Comparison of ENCODE assay signal across 8 cellular contexts in the genomic region with DNA sequence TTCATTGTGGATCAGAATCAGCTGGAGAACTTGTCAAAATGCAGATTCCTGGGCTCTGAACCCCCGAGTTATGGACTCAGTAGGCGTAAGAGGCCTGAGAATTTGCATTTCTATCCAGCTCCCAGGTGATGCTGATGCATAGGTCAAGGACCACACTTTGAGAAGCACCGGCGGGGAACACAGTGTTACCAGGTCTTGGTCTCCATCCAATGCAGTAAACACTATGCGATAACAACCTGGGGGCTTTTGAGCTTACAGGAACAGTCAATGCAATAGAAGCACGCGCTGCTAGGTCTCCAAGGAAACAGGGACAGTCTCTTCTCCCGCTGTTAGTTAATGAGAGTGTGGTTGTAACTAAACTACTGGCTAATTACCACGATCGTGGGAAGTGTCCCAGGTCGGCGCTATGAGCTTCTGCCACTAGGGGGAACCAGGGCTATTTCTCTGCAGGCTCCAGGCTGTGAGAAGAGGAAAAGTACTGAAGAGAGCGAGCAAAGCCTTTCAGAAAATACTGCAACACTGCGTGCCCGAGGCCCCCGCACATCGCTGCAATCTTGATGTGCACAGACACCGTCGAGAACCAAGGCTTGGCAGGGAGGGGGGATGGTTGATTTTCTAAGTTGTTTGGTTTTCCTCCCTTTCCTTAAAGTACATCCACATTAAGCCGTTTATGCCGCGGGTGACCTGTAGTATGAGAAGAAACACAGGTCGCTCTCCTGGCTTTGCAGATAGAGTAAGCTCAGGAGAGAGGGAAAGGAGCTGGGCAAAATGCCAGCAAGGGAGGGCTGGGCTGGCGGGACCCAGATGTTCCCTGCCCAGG. TPM values are rescaled to one million over a fixed set of nuclear protein-coding genes. Genes with fewer than 3 reads are reported as not detected.
A peak's percentile ranks its signal among the peaks of the same experiment; 100 is the strongest.
DNase-seq lines count a peak whose midpoint lies in the region; ATAC-seq, FAIRE-seq and TF ChIP-seq lines count a peak whose summit lies in the region.

No MANE protein-coding gene starts in this region.

- peaks cover 35% of the 10 kb centered on the region for H3K27me3 Mint-ChIP-seq in activated B cell treated with CpG ODN at 0.5 μM for 24 hours

- peak; percentile 48 for FAIRE-seq in keratinocyte (lab: Jason Lieb, UNC)

- intact Hi-C loops in activated B cell treated with CpG ODN at 0.5 μM for 24 hours (cut with micrococcal nuclease): loop anchor here (1.0 to 5.0 kb wide), 5 partner anchors 53 to 1180 kb away; no protein-coding TSS in a partner anchor

- peak overlapping the region; percentile 67 for H3K4me2 ChIP-seq in keratinocyte (ENCODE audit: control insufficient read depth, extremely low read depth, insufficient read depth, low read depth, low read length)

- H3K27ac Mint-ChIP-seq in activated B cell treated with CpG ODN at 0.5 μM for 24 hours: no peak overlapping the region

- H3K4me1 Mint-ChIP-seq in activated B cell treated with CpG ODN at 0.5 μM for 24 hours: peaks cover 17% of the 10 kb centered on the region

- no peaks in the 10 kb centered on the region for H3K9me1 ChIP-seq in keratinocyte (ENCODE audit: control insufficient read depth, extremely low read depth, insufficient read depth, low read length)

- peaks cover 35% of the 10 kb centered on the region for H3K27me3 ChIP-seq in keratinocyte (ENCODE audit: control insufficient read depth, extremely low read depth, insufficient read depth, low read length)

- H3K36me3 Mint-ChIP-seq in activated B cell treated with CpG ODN at 0.5 μM for 24 hours (ENCODE audit: low read depth): no peaks in the 10 kb centered on the region

- ATAC-seq in HG03064 (IDR thresholded peaks at IDR 0.05; ENCODE audit: low read depth, unreplicated experiment): peak; percentile 59
- peak; percentile 90 for ATAC-seq in activated B cell treated with CpG ODN at 0.5 μM for 24 hours (ENCODE audit: low read depth)
- no peak for ATAC-seq in HG03097 (IDR thresholded peaks at IDR 0.05; ENCODE audit: low FRiP score, unreplicated experiment)

- H3K79me2 ChIP-seq in keratinocyte (ENCODE audit: control insufficient read depth, insufficient read depth, low read length): no peaks in the 10 kb centered on the region

- TF ChIP-seq CTCF in activated B cell treated with CpG ODN at 0.5 μM for 24 hours (IDR thresholded peaks at IDR 0.05) (no peak), cardiac fibroblast (IDR thresholded peaks at IDR 0.05; ENCODE audit: low read depth, low read length) (peak; percentile 94), keratinocyte (optimal IDR thresholded peaks at IDR 0.05 in 1 of 3, IDR thresholded peaks at IDR 0.05 in 1 of 3, conservative IDR thresholded peaks at IDR 0.05 in 1 of 3; ENCODE audit: extremely low read depth in 1 of 3, insufficient read depth in 2 of 3, low read length in 3 of 3) (peak; percentile 78 to 89 (median 88))

- H3K4me1 ChIP-seq in keratinocyte (ENCODE audit: control insufficient read depth, extremely low read depth, insufficient read depth, low read length): peaks cover 2% of the 10 kb centered on the region

- no peak overlapping the region for H2AFZ ChIP-seq in keratinocyte (ENCODE audit: control insufficient read depth, low read length)

- POLR2A ChIA-PET in activated B cell treated with CpG ODN at 0.5 μM for 24 hours (lab: Charles Lee): interaction anchor here (0.6 kb wide), 1 partner anchor 49 kb away, joined by 5 read pairs; no protein-coding TSS in a partner anchor

- no peak overlapping the region for H3K4me3 ChIP-seq in cardiac fibroblast (replicated peaks in 1 of 2; ENCODE audit: low read depth in 2 of 2, low read length in 2 of 2)
- no peak overlapping the region for H3K4me3 ChIP-seq in keratinocyte (ENCODE audit: control insufficient read depth in 2 of 3, extremely low read depth in 1 of 3, insufficient read depth in 2 of 3, low read depth in 1 of 3, low read length in 3 of 3)

- no peak overlapping the region for H3K9ac ChIP-seq in keratinocyte (ENCODE audit: control insufficient read depth, extremely low read depth, insufficient read depth, low read length)

- no peaks in the 10 kb centered on the region for H3K9me3 ChIP-seq in keratinocyte (ENCODE audit: control insufficient read depth, low read depth, low read length)

- dilution Hi-C loops in keratinocyte (cut with MboI; ENCODE audit: extremely low pct_ligation_motif_present, low sequenced_read_pairs): no loop called here

- CTCF ChIA-PET in activated B cell treated with CpG ODN at 0.5 μM for 24 hours (lab: Charles Lee): interaction anchor here (0.7 to 3.5 kb wide), 21 partner anchors 9 to 227 kb away, joined by 3 to 21 read pairs (median 4); no protein-coding TSS in a partner anchor

- peak overlapping the region; percentile 73 for H3K4me3 Mint-ChIP-seq in activated B cell treated with CpG ODN at 0.5 μM for 24 hours

- peak; percentile 16 for DNase-seq in GM04504 (ENCODE audit: low read depth)
- DNase-seq in NCI-H2196 treated with DMSO at 0.1 percent for 48 hours (lab: John Stamatoyannopoulos, UW; ENCODE audit: unreplicated experiment): peak; percentile 26
- peak; percentile 64 for DNase-seq in activated B cell treated with CpG ODN at 0.5 μM for 24 hours
- peak; percentile 64 to 74 for DNase-seq in cardiac fibroblast (ENCODE audit: low read depth in 2 of 2)
- no peak for DNase-seq in keratinocyte (ENCODE audit: low read depth, low spot score)
- DNase-seq in stimulated activated CD4-positive, alpha-beta T cell treated with anti-CD3 and anti-CD28 coated beads, Interleukin-15, amount 100 ng/mL, for 48 hours (ENCODE audit: low read depth in 2 of 2): peak; percentile 59 to 76

- H3K9me3 Mint-ChIP-seq in activated B cell treated with CpG ODN at 0.5 μM for 24 hours: no peaks in the 10 kb centered on the region

- no peaks in the 10 kb centered on the region for H3K36me3 ChIP-seq in keratinocyte (ENCODE audit: control insufficient read depth in 2 of 2, extremely low read depth in 1 of 2, insufficient read depth in 2 of 2, low read length in 2 of 2)

- no peak overlapping the region for H3K27ac ChIP-seq in keratinocyte (ENCODE audit: control insufficient read depth, insufficient read depth, low read length)

- H4K20me1 ChIP-seq in keratinocyte (ENCODE audit: control insufficient read depth, extremely low read depth, insufficient read depth, low read length): peaks cover 4% of the 10 kb centered on the region

RNA-seq across cellular contexts. Expression of a gene that starts 52.0 kb away (rescaled TPM):
- 0.04 TPM in 1 of 2 replicates, not detected in the other for total RNA-seq in activated B cell treated with CpG ODN at 0.5 μM for 24 hours
- polyA plus RNA-seq in keratinocyte: not detected in 3 replicates
- polyA plus RNA-seq in keratinocyte (2011; ENCODE audit: low read depth): not detected
- not detected in 2 replicates for polyA plus RNA-seq in keratinocyte (2011; cell fraction: cytosol; rRNA removed)
- not detected in 2 replicates for polyA plus RNA-seq in keratinocyte (2011; cell fraction: nucleus; rRNA removed)
- polyA plus RNA-seq in keratinocyte (2012; ENCODE audit: low replicate concordance): not detected in 2 replicates
- polyA minus RNA-seq in keratinocyte: not detected in 3 replicates
- not detected for polyA minus RNA-seq in keratinocyte (2011; cell fraction: cytosol; rRNA and poly(A)+ RNA removed)
- polyA minus RNA-seq in keratinocyte (2011; cell fraction: nucleus; rRNA and poly(A)+ RNA removed): not detected in 2 replicates
